1 cellular context compared by ENCODE assay signal in genomic region chr17:58702045-58702476, GRCh38.
TF ChIP-seq lines count a peak whose summit lies in the region.

No MANE protein-coding gene starts in this region.

TF ChIP-seq in SK-N-SH, 30 proteins besides CTCF, POLR2A, EP300 and RAD21:
- TF ChIP-seq MXI1 (IDR thresholded peaks at IDR 0.05; ENCODE audit: low read depth, low read length) (no peak), FOXJ3 (CRISPR knock-in tag; IDR thresholded peaks at IDR 0.05) (no peak), USF1 (IDR thresholded peaks at IDR 0.05; ENCODE audit: borderline replicate concordance, low read depth) (no peak), MEF2A (IDR thresholded peaks at IDR 0.05; ENCODE audit: borderline replicate concordance, low read depth) (no peak), NRF1 (IDR thresholded peaks at IDR 0.05; ENCODE audit: low read depth, low read length) (no peak), REST (IDR thresholded peaks at IDR 0.05; ENCODE audit: low read depth, low read length) (no peak), GABPA (IDR thresholded peaks at IDR 0.05; ENCODE audit: low read depth) (no peak), GATA2 (CRISPR knock-in tag; IDR thresholded peaks at IDR 0.05) (no peak), YY1 (IDR thresholded peaks at IDR 0.05; ENCODE audit: low read depth) (no peak), SIN3A (IDR thresholded peaks at IDR 0.05; ENCODE audit: borderline replicate concordance, low read depth, low read length) (no peak), ELF1 (IDR thresholded peaks at IDR 0.05) (no peak), FOSL2 (IDR thresholded peaks at IDR 0.05; ENCODE audit: borderline replicate concordance, low read depth) (no peak), RCOR1 (IDR thresholded peaks at IDR 0.05; ENCODE audit: low read length) (no peak), TAF1 (IDR thresholded peaks at IDR 0.05; ENCODE audit: borderline replicate concordance, low read depth, low read length) (no peak)
